Comparison of ENCODE assay signal across 8 cellular contexts in the genomic region with DNA sequence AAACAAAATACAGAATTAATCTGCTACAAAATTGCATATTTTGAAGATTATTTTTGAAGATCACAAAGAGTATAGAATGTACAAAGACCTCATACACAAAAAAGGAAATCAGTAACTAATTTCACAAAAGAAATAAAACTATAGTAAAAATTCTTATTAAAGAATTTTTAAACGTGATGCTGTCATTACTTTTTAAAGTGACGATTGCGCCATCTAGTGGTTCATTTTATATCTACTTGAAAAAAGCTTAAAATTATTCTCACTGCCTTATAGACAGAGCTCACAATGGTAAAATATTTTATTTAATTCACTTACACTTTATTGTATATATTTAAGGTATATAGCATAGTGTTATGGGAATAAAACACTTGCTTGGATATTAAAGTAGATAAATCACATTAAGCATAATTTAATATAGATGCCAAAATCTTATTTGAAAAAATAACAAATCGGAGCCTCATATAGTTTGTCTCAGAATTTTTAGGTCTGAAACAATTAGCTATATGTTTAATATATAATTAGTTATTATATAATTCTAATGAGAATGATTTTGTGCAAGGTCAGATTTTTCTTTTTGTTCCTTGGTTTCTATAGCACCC.
DNase-seq lines count a peak whose midpoint lies in the region; ATAC-seq, FAIRE-seq and TF ChIP-seq lines count a peak whose summit lies in the region.

No MANE protein-coding gene starts in this region.

- TF ChIP-seq POLR2A in stomach (IDR thresholded peaks at IDR 0.05) (no peak), H54 (IDR thresholded peaks at IDR 0.05; ENCODE audit: low read depth, low read length) (no peak)

- no peak for DNase-seq in GM10248 (ENCODE audit: extremely low spot score)
- DNase-seq in LoVo (ENCODE audit: low spot score), result peak; percentile 54
- DNase-seq in foreskin melanocyte, result peak; percentile 22
- DNase-seq in stomach, result no peak
- no peak for DNase-seq in iPS-NIHi7 (ENCODE audit: extremely low spot score)
- DNase-seq in H54 (ENCODE audit: insufficient read length, low spot score), result no peak

- intact Hi-C loops in stomach (cut with DNase I; ENCODE audit: low total_unique reads), result loop anchor here (10.0 kb wide), 1 partner anchor 420 kb away; no protein-coding TSS in a partner anchor

- WGBS in stomach, 5 donors, result 24 to 25% (median 24%) methylated on average over 4 of the region's 4 CpGs

- peaks cover 0 to 12% (median 2%) of the 10 kb centered on the region in 4 donors for H3K9me3 ChIP-seq in stomach

- no peak overlapping the region for H3K27ac ChIP-seq in stomach

- no peak for FAIRE-seq in H54 (lab: Jason Lieb, UNC)

- ATAC-seq in SK-N-SH treated with all-trans-retinoic acid at 6 μM for 48 hours (peak; percentile 43; the same call in 2 of the 3 replicates), HG03442 (IDR thresholded peaks at IDR 0.05; ENCODE audit: unreplicated experiment) (no peak)

- CTCF ChIA-PET in GM10248 (lab: Yijun Ruan, JAX), result interaction anchor here (0.7 to 7.4 kb wide), 28 partner anchors 9 to 459 kb away, joined by 3 to 120 read pairs (median 3); partner anchors contain the start of gene PHF3

- no peaks in the 10 kb centered on the region for H3K4me1 ChIP-seq in stomach

- TF ChIP-seq EP300 in stomach (IDR thresholded peaks at IDR 0.05), result no peak

- POLR2A ChIA-PET in GM10248 (lab: Yijun Ruan, JAX), result no interaction called here

- H3K27me3 ChIP-seq in stomach, result no peaks in the 10 kb centered on the region

- TF ChIP-seq CTCF in GM10248 (IDR thresholded peaks at IDR 0.05; ENCODE audit: control extremely low read depth, extremely low read depth, low read depth, missing control alignments) (peak; percentile 48), stomach (IDR thresholded peaks at IDR 0.05) (peak in 4 of 7 experiments; percentile 32 to 84 (median 52))

- no peak overlapping the region for H3K4me3 ChIP-seq in stomach

- no peaks in the 10 kb centered on the region for H3K36me3 ChIP-seq in stomach

TF ChIP-seq in SK-N-SH treated with all-trans-retinoic acid at 6 μM for 48 hours, 23 proteins besides CTCF, POLR2A, EP300 and RAD21:
- TF ChIP-seq ZNF70 (CRISPR knock-in tag; IDR thresholded peaks at IDR 0.05) (no peak), CSRNP3 (CRISPR knock-in tag; IDR thresholded peaks at IDR 0.05) (no peak), GLIS3 (CRISPR knock-in tag; IDR thresholded peaks at IDR 0.05) (no peak), CSDC2 (CRISPR knock-in tag; IDR thresholded peaks at IDR 0.05) (no peak), ISL1 (CRISPR knock-in tag; IDR thresholded peaks at IDR 0.05) (no peak), TSHZ2 (CRISPR knock-in tag; IDR thresholded peaks at IDR 0.05) (no peak), ZNF8 (CRISPR knock-in tag; IDR thresholded peaks at IDR 0.05) (no peak), ARNTL (CRISPR knock-in tag; IDR thresholded peaks at IDR 0.05; ENCODE audit: borderline replicate concordance, low read depth) (no peak)
- TF ChIP-seq, protein P1, sequence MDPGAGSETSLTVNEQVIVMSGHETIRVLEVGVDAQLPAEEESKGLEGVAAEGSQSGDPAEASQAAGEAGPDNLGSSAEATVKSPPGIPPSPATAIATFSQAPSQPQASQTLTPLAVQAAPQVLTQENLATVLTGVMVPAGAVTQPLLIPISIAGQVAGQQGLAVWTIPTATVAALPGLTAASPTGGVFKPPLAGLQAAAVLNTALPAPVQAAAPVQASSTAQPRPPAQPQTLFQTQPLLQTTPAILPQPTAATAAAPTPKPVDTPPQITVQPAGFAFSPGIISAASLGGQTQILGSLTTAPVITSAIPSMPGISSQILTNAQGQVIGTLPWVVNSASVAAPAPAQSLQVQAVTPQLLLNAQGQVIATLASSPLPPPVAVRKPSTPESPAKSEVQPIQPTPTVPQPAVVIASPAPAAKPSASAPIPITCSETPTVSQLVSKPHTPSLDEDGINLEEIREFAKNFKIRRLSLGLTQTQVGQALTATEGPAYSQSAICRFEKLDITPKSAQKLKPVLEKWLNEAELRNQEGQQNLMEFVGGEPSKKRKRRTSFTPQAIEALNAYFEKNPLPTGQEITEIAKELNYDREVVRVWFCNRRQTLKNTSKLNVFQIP (CRISPR knock-in tag; IDR thresholded peaks at IDR 0.05; ENCODE audit: borderline replicate concordance, low read depth), result no peak

Comparison
In these comparisons a context has a peak if more than half of its experiments do, and no peak if none do; other contexts are left out.
1. DNase-seq: peak in LoVo (single experiment) and foreskin melanocyte (single experiment); none in GM10248 (single experiment), stomach (single experiment), iPS-NIHi7 (single experiment) and H54 (single experiment).